Comparison of ENCODE assay signal across 19 cellular contexts in genomic region chr7:69657331-69657730, GRCh38. TPM values are rescaled to one million over a fixed set of nuclear protein-coding genes. Genes with fewer than 3 reads are reported as not detected.
DNase-seq lines count a peak whose midpoint lies in the region; ATAC-seq and TF ChIP-seq lines count a peak whose summit lies in the region.
"Had no signal": no experiment of that assay in that cellular context is flagged by ENCODE, and none has a peak within 500 bp of the region (broad histone marks: within the 10 kb centered on the region; RNA-seq: fewer than 3 reads in every experiment).

No MANE protein-coding gene starts in this region.

- peaks cover 44% of the 10 kb centered on the region for H3K79me2 ChIP-seq in SK-N-SH (ENCODE audit: insufficient read depth)

- no peaks in the 10 kb centered on the region for H3F3A ChIP-seq in SK-N-SH (replicated peaks; ENCODE audit: insufficient read depth)

- no peak for TF ChIP-seq POLR2A in gastroesophageal sphincter (IDR thresholded peaks at IDR 0.05)

- no peak overlapping the region for H2AFZ ChIP-seq in SK-N-SH (ENCODE audit: low read depth)

- H3K4me1 ChIP-seq in SK-N-SH (ENCODE audit: control insufficient read depth in 1 of 2, insufficient read depth in 2 of 2, low read depth in 1 of 2, low read length in 1 of 2) (peaks cover 20 to 56% of the 10 kb centered on the region in 2 experiments; a peak in 3 of 4 replicates), gastroesophageal sphincter (peaks cover 13 to 78% (median 14%) of the 10 kb centered on the region in 3 donors), skeletal muscle satellite cell (ENCODE audit: control insufficient read depth, insufficient read depth, low read length) (peaks cover 5% of the 10 kb centered on the region)

- H3K27ac ChIP-seq in SK-N-SH (ENCODE audit: low read depth in 2 of 2, low read length in 1 of 2) (peak overlapping the region; percentile 61 to 78; a peak in 3 of 4 replicates), gastroesophageal sphincter (peak overlapping the region in 3 of 4 donors; percentile 47 to 57 (median 56))
- H3K27ac ChIP-seq: dorsolateral prefrontal cortex, stomach had no signal

- 0 out of 4 replicates have a peak, but pooled peaks of 1 of the 2 experiments have one; percentile 0 for TF ChIP-seq EP300 in SK-N-SH (IDR thresholded peaks at IDR 0.05; ENCODE audit: borderline replicate concordance in 1 of 2, low read depth in 1 of 2, low read length in 1 of 2)
- no peak for TF ChIP-seq EP300 in gastroesophageal sphincter (IDR thresholded peaks at IDR 0.05)

- WGBS in SK-N-SH (ENCODE audit: low lambda C conversion rate): 92% methylated on average over 4 of the region's 4 CpGs
- WGBS in gastroesophageal sphincter (ENCODE audit: low coverage in 1 of 2), 2 donors: 58 to 73% methylated on average over 2 to 4 of the region's 4 CpGs

- CTCF ChIA-PET in SK-N-SH (lab: Yijun Ruan, JAX): interaction anchor here (0.9 to 1.4 kb wide), 3 partner anchors 20 to 35 kb away, joined by 3 to 4 read pairs (median 3); no protein-coding TSS in a partner anchor

- no peak overlapping the region for H3K9ac ChIP-seq in SK-N-SH
- H3K9ac ChIP-seq in skeletal muscle satellite cell (ENCODE audit: low read depth, low read length): no peak overlapping the region

- TF ChIP-seq RAD21 in SK-N-SH (IDR thresholded peaks at IDR 0.05; ENCODE audit: low read length): no peak

- H3K4me2 ChIP-seq in SK-N-SH (peak overlapping the region; percentile 52), skeletal muscle satellite cell (ENCODE audit: low read length) (peak overlapping the region; percentile 28)

- ATAC-seq in SK-N-SH treated with all-trans-retinoic acid at 6 μM for 48 hours: no peak
- no peak for ATAC-seq in gastroesophageal sphincter
- ATAC-seq: GM12878, T-cell had no signal

- H4K20me1 ChIP-seq in SK-N-SH (ENCODE audit: insufficient read depth): peaks cover 43% of the 10 kb centered on the region

- TF ChIP-seq CTCF in SK-N-SH (IDR thresholded peaks at IDR 0.05) (no peak), gastroesophageal sphincter (IDR thresholded peaks at IDR 0.05) (no peak), GM20000 (IDR thresholded peaks at IDR 0.05; ENCODE audit: extremely low read depth, missing control alignments) (no peak)

- H3K9me3 ChIP-seq in SK-N-SH: no peaks in the 10 kb centered on the region
- no peaks in the 10 kb centered on the region for H3K9me3 ChIP-seq in gastroesophageal sphincter
- no peaks in the 10 kb centered on the region for H3K9me3 ChIP-seq in skeletal muscle satellite cell (replicated peaks; ENCODE audit: low read length)
- H3K9me3 ChIP-seq: stomach, tibial nerve had no signal

- DNase-seq in SK-N-SH: no peak
- peak; percentile 84 for DNase-seq in NCI-H748 (lab: John Stamatoyannopoulos, UW; ENCODE audit: unreplicated experiment)
- no peak for DNase-seq in GM20000 (ENCODE audit: low spot score)
- no peak for DNase-seq in UCSD-AML1 (lab: John Stamatoyannopoulos, UW; ENCODE audit: unreplicated experiment)
- DNase-seq in RKO (ENCODE audit: low spot score): no peak
- DNase-seq: activated CD4-positive, alpha-beta T cell treated with anti-CD3 and anti-CD28 coated beads for 48 hours; activated naive CD4-positive, alpha-beta T cell treated with anti-CD3 and anti-CD28 coated beads, Interleukin-2, amount 50 U/mL, for 16 hours; dorsolateral prefrontal cortex; OCI-M1; retina; stimulated activated CD4-positive, alpha-beta T cell treated with anti-CD3 and anti-CD28 coated beads, Interleukin-15, amount 100 ng/mL, for 24 hours; stomach; T-cell had no signal

- H3K27me3 ChIP-seq in SK-N-SH (ENCODE audit: insufficient read depth): no peaks in the 10 kb centered on the region
- H3K27me3 ChIP-seq in gastroesophageal sphincter: no peaks in the 10 kb centered on the region
- H3K27me3 ChIP-seq in skeletal muscle satellite cell (ENCODE audit: control insufficient read depth, insufficient read depth, low read length): no peaks in the 10 kb centered on the region
- H3K27me3 ChIP-seq: dorsolateral prefrontal cortex, stomach, tibial nerve had no signal

- POLR2A ChIA-PET in SK-N-SH (lab: Yijun Ruan, JAX): no interaction called here

- H3K4me3 ChIP-seq in SK-N-SH (ENCODE audit: low read depth in 2 of 2, low read length in 1 of 2) (no peak overlapping the region), gastroesophageal sphincter (no peak overlapping the region), skeletal muscle satellite cell (ENCODE audit: low read length) (no peak overlapping the region)
- H3K4me3 ChIP-seq: GM12878, lung, stomach, tibial nerve had no signal

- no peaks in the 10 kb centered on the region for H3K9me2 ChIP-seq in SK-N-SH

- H3K36me3 ChIP-seq in SK-N-SH (replicated peaks in 1 of 2; ENCODE audit: control insufficient read depth in 1 of 2, insufficient read depth in 2 of 2, low read length in 1 of 2) (no peaks in the 10 kb centered on the region), gastroesophageal sphincter (no peaks in the 10 kb centered on the region), skeletal muscle satellite cell (ENCODE audit: insufficient read depth, low read length) (no peaks in the 10 kb centered on the region)
- H3K36me3 ChIP-seq: stomach, tibial nerve had no signal

TF ChIP-seq in SK-N-SH, 30 proteins besides CTCF, POLR2A, EP300 and RAD21 (continues in another document):
- TF ChIP-seq FOXM1 (IDR thresholded peaks at IDR 0.05; ENCODE audit: low read depth): no peak
- no peak for TF ChIP-seq FOXJ3 (CRISPR knock-in tag; IDR thresholded peaks at IDR 0.05)
- TF ChIP-seq EZH2phosphoT487 (IDR thresholded peaks at IDR 0.05; ENCODE audit: borderline replicate concordance, low read depth): no peak
- no peak for TF ChIP-seq FOSL2 (IDR thresholded peaks at IDR 0.05; ENCODE audit: borderline replicate concordance, low read depth)
- no peak for TF ChIP-seq GABPA (IDR thresholded peaks at IDR 0.05; ENCODE audit: low read depth)
- TF ChIP-seq, protein P1, sequence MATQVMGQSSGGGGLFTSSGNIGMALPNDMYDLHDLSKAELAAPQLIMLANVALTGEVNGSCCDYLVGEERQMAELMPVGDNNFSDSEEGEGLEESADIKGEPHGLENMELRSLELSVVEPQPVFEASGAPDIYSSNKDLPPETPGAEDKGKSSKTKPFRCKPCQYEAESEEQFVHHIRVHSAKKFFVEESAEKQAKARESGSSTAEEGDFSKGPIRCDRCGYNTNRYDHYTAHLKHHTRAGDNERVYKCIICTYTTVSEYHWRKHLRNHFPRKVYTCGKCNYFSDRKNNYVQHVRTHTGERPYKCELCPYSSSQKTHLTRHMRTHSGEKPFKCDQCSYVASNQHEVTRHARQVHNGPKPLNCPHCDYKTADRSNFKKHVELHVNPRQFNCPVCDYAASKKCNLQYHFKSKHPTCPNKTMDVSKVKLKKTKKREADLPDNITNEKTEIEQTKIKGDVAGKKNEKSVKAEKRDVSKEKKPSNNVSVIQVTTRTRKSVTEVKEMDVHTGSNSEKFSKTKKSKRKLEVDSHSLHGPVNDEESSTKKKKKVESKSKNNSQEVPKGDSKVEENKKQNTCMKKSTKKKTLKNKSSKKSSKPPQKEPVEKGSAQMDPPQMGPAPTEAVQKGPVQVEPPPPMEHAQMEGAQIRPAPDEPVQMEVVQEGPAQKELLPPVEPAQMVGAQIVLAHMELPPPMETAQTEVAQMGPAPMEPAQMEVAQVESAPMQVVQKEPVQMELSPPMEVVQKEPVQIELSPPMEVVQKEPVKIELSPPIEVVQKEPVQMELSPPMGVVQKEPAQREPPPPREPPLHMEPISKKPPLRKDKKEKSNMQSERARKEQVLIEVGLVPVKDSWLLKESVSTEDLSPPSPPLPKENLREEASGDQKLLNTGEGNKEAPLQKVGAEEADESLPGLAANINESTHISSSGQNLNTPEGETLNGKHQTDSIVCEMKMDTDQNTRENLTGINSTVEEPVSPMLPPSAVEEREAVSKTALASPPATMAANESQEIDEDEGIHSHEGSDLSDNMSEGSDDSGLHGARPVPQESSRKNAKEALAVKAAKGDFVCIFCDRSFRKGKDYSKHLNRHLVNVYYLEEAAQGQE (IDR thresholded peaks at IDR 0.05; ENCODE audit: low read depth, low read length): no peak
- no peak for TF ChIP-seq SMC3 (IDR thresholded peaks at IDR 0.05; ENCODE audit: low read depth, low read length)

TF ChIP-seq in SK-N-SH treated with all-trans-retinoic acid at 6 μM for 48 hours, 23 proteins besides CTCF, POLR2A, EP300 and RAD21:
- TF ChIP-seq SNAI2 (CRISPR knock-in tag; IDR thresholded peaks at IDR 0.05): no peak

RNA-seq across cellular contexts. Expression of gene AUTS2, which starts 59.1 kb away (rescaled TPM):
- polyA plus RNA-seq in SK-N-SH (2012; rRNA removed): 7.8 and 15.6 TPM in 2 replicates
- 6.6 and 8.9 TPM in 2 replicates for polyA plus RNA-seq in SK-N-SH (2012; cell fraction: cytosol; rRNA removed)
- polyA plus RNA-seq in SK-N-SH (2012; cell fraction: nucleus; rRNA removed): 77.7 and 103 TPM in 2 replicates
- total RNA-seq in gastroesophageal sphincter: 10 to 100 TPM; 12.2 to 48.7 (median 44.1) TPM
- 5.2 and 6.8 TPM in 2 replicates for total RNA-seq in skeletal muscle satellite cell (2012; rRNA removed)
